In genomic region chr18:22349966-22350365, GRCh38 we compare ENCODE assay signal across 21 cellular contexts.
DNase-seq lines count a peak whose midpoint lies in the region; ATAC-seq and TF ChIP-seq lines count a peak whose summit lies in the region.
"Had no signal": no experiment of that assay in that cellular context is flagged by ENCODE, and none has a peak within 500 bp of the region (broad histone marks: within the 10 kb centered on the region; RNA-seq: fewer than 3 reads in every experiment).

No MANE protein-coding gene starts in this region.

- H3K36me3 ChIP-seq in CD8-positive, alpha-beta T cell (ENCODE audit: insufficient read depth, low read length): no peaks in the 10 kb centered on the region
- H3K36me3 ChIP-seq in GM23338 (ENCODE audit: insufficient read depth) (no peaks in the 10 kb centered on the region), fibroblast of lung (ENCODE audit: control insufficient read depth, insufficient read depth, low read length) (no peaks in the 10 kb centered on the region), ovary (no peaks in the 10 kb centered on the region)
- H3K36me3 ChIP-seq: MG63 had no signal

- H3K36me3 Mint-ChIP-seq in CD8-positive, alpha-beta T cell: peaks cover 16% of the 10 kb centered on the region
- H3K36me3 Mint-ChIP-seq in GM23338 (ENCODE audit: low read depth): no peaks in the 10 kb centered on the region
- H3K36me3 Mint-ChIP-seq: stimulated activated naive B cell treated with anti-CD40 and anti-IgM and Interleukin-4, amounts not matched to agents 10 μg/mL and 1 μg/mL and 100 μg/mL, for 72 hours had no signal

- H3K27ac ChIP-seq in CD8-positive, alpha-beta T cell (ENCODE audit: low read depth, low read length): no peak overlapping the region
- H3K27ac ChIP-seq in GM23338 (ENCODE audit: low read depth) (no peak overlapping the region), fibroblast of lung (ENCODE audit: insufficient read depth, low read length) (no peak overlapping the region), ovary (peak overlapping the region; percentile 26 to 89)
- H3K27ac ChIP-seq: epithelial cell of prostate, HL-60 had no signal

- intact Hi-C loops in CD8-positive, alpha-beta T cell (cut with DNase I, micrococcal nuclease): loop anchor here in 1 of 2 experiments (10.0 kb wide), 1 partner anchor 115 kb away; no protein-coding TSS in a partner anchor
- intact Hi-C loops in ovary (cut with DNase I): loop anchor here (2.0 to 10.0 kb wide), 10 partner anchors 85 to 207 kb away; no protein-coding TSS in a partner anchor

- H3K9me2 ChIP-seq in GM23338 (ENCODE audit: insufficient read depth): no peaks in the 10 kb centered on the region

- peaks cover 7% of the 10 kb centered on the region for H3K27me3 Mint-ChIP-seq in CD8-positive, alpha-beta T cell (ENCODE audit: low read depth)
- peaks cover 71% of the 10 kb centered on the region for H3K27me3 Mint-ChIP-seq in GM23338 (ENCODE audit: insufficient read depth, low read depth, poor library complexity)

- POLR2A ChIA-PET in CD8-positive, alpha-beta T cell (lab: Charles Lee): interaction anchor here (0.7 kb wide), 1 partner anchor 30 kb away, joined by 3 read pairs; no protein-coding TSS in a partner anchor

- H3F3A ChIP-seq in GM23338 (replicated peaks; ENCODE audit: low read depth): peaks cover 7% of the 10 kb centered on the region

- H3K4me3 ChIP-seq in CD8-positive, alpha-beta T cell (ENCODE audit: low read depth, low read length): no peak overlapping the region
- no peak overlapping the region for H3K4me3 ChIP-seq in GM23338
- no peak overlapping the region for H3K4me3 ChIP-seq in fibroblast of lung (replicated peaks in 1 of 4; ENCODE audit: control extremely low read depth in 1 of 4, insufficient read depth in 1 of 4, low read depth in 3 of 4, low read length in 4 of 4)
- H3K4me3 ChIP-seq in ovary: peak overlapping the region; percentile 66
- H3K4me3 ChIP-seq: MG63 had no signal

- 34 to 47% (median 39%) methylated on average over 8 of the region's 8 CpGs for WGBS in ovary, 3 donors

- TF ChIP-seq CTCF in CD8-positive, alpha-beta T cell (IDR thresholded peaks at IDR 0.05): no peak
- no peak for TF ChIP-seq CTCF in GM23338 (conservative IDR thresholded peaks at IDR 0.05; ENCODE audit: low read depth in 2 of 2)
- no peak for TF ChIP-seq CTCF in fibroblast of lung (conservative IDR thresholded peaks at IDR 0.05 in 1 of 2, IDR thresholded peaks at IDR 0.05 in 1 of 2; ENCODE audit: low read depth in 1 of 2, low read length in 2 of 2)
- no peak for TF ChIP-seq CTCF in ovary (IDR thresholded peaks at IDR 0.05)

- H3K4me3 Mint-ChIP-seq in CD8-positive, alpha-beta T cell: peak overlapping the region; percentile 89
- H3K4me3 Mint-ChIP-seq in GM23338: peak overlapping the region; percentile 79; the same call in 2 of the 3 replicates
- H3K4me3 Mint-ChIP-seq: activated CD4-positive, alpha-beta T cell treated with anti-CD3 and anti-CD28 coated beads, Interleukin-2, amount 10 ng/mL, durations not matched to agents 24 days and 14 days; dendritic cell treated with granulocyte-macrophage colony-stimulating factor and Interleukin-4, amounts not matched to agents 40 ng/mL and 50 ng/mL, for 4 days; memory B cell; stimulated activated naive B cell treated with anti-CD40 and anti-IgM and Interleukin-4, amounts not matched to agents 10 μg/mL and 1 μg/mL and 100 μg/mL, for 72 hours had no signal

- no peaks in the 10 kb centered on the region for H3K9me3 Mint-ChIP-seq in CD8-positive, alpha-beta T cell
- H3K9me3 Mint-ChIP-seq in GM23338: no peaks in the 10 kb centered on the region
- H3K9me3 Mint-ChIP-seq: dendritic cell treated with granulocyte-macrophage colony-stimulating factor and Interleukin-4, amounts not matched to agents 40 ng/mL and 50 ng/mL, for 4 days; neural crest cell had no signal

- H3K9me3 ChIP-seq in CD8-positive, alpha-beta T cell (ENCODE audit: low read length): no peaks in the 10 kb centered on the region
- H3K9me3 ChIP-seq in fibroblast of lung (ENCODE audit: control insufficient read depth, insufficient read depth, low read depth, low read length) (no peaks in the 10 kb centered on the region), ovary (no peaks in the 10 kb centered on the region)
- H3K9me3 ChIP-seq: MG63 had no signal

- peaks cover 26% of the 10 kb centered on the region for H4K20me1 ChIP-seq in GM23338 (replicated peaks; ENCODE audit: insufficient read depth)
- H4K20me1 ChIP-seq in fibroblast of lung (ENCODE audit: control insufficient read depth, extremely low read depth, insufficient read depth, low read length): no peaks in the 10 kb centered on the region

- H3K9ac ChIP-seq in fibroblast of lung (ENCODE audit: insufficient read depth, low read length): no peak overlapping the region

- no peak for TF ChIP-seq EP300 in ovary (IDR thresholded peaks at IDR 0.05)

- H3K27ac Mint-ChIP-seq in CD8-positive, alpha-beta T cell: peak overlapping the region; percentile 96
- H3K27ac Mint-ChIP-seq in GM23338: no peak overlapping the region
- H3K27ac Mint-ChIP-seq: activated CD4-positive, alpha-beta T cell treated with anti-CD3 and anti-CD28 coated beads, Interleukin-2, amount 10 ng/mL, durations not matched to agents 24 days and 14 days; dendritic cell treated with granulocyte-macrophage colony-stimulating factor and Interleukin-4, amounts not matched to agents 40 ng/mL and 50 ng/mL, for 4 days; memory B cell; stimulated activated naive B cell treated with anti-CD40 and anti-IgM and Interleukin-4, amounts not matched to agents 10 μg/mL and 1 μg/mL and 100 μg/mL, for 72 hours had no signal

- no peak for DNase-seq in CD8-positive, alpha-beta T cell
- DNase-seq in GM23338 (ENCODE audit: low spot score) (no peak), fibroblast of lung (ENCODE audit: low read depth in 2 of 2) (peak; percentile 17 to 50), ovary (no peak)
- DNase-seq in activated effector memory CD4-positive, alpha-beta T cell treated with Interleukin-2 at 50 U/mL for 16 hours: no peak
- DNase-seq: activated CD4-positive, alpha-beta T cell treated with anti-CD3 and anti-CD28 coated beads, Interleukin-2, amount 10 ng/mL, durations not matched to agents 24 days and 14 days; activated naive CD4-positive, alpha-beta T cell; IMR-90; MG63; NCI-H1694; NK-92 treated with Interleukin-12 subunit alpha and Interleukin-12 subunit beta, amount 100 ng/mL, for 24 hours; stimulated activated CD4-positive, alpha-beta T cell treated with anti-CD3 and anti-CD28 coated beads, Interleukin-15, amount 100 ng/mL, for 24 hours; stimulated activated naive B cell treated with anti-CD40 and anti-IgM and Interleukin-4, amounts not matched to agents 10 μg/mL and 1 μg/mL and 100 μg/mL, for 72 hours had no signal

- no peak for ATAC-seq in CD8-positive, alpha-beta T cell
- ATAC-seq in GM23338 (no peak), GM18511 (IDR thresholded peaks at IDR 0.05; ENCODE audit: unreplicated experiment) (no peak), GM21723 (IDR thresholded peaks at IDR 0.05; ENCODE audit: unreplicated experiment) (no peak)
- ATAC-seq: HCT116; stimulated activated naive B cell treated with anti-CD40 and anti-IgM and Interleukin-4, amounts not matched to agents 10 μg/mL and 1 μg/mL and 100 μg/mL, for 72 hours had no signal

- H3K27me3 ChIP-seq in CD8-positive, alpha-beta T cell (ENCODE audit: insufficient read depth, low read length): no peaks in the 10 kb centered on the region
- H3K27me3 ChIP-seq in GM23338 (ENCODE audit: insufficient read depth) (peaks cover 86% of the 10 kb centered on the region), fibroblast of lung (ENCODE audit: control insufficient read depth, insufficient read depth, low read length) (peaks cover 4% of the 10 kb centered on the region), ovary (no peaks in the 10 kb centered on the region)
- H3K27me3 ChIP-seq: MG63 had no signal

- H3K79me2 ChIP-seq in GM23338 (replicated peaks; ENCODE audit: insufficient read depth): no peaks in the 10 kb centered on the region
- H3K79me2 ChIP-seq in fibroblast of lung (ENCODE audit: control insufficient read depth, insufficient read depth, low read length): no peaks in the 10 kb centered on the region

- H3K4me2 ChIP-seq in GM23338: no peak overlapping the region
- no peak overlapping the region for H3K4me2 ChIP-seq in fibroblast of lung (ENCODE audit: extremely low read depth, insufficient read depth, low read length)

- peaks cover 38% of the 10 kb centered on the region for H3K4me1 Mint-ChIP-seq in CD8-positive, alpha-beta T cell (ENCODE audit: low read depth)
- H3K4me1 Mint-ChIP-seq in GM23338: peaks cover 36% of the 10 kb centered on the region
- H3K4me1 Mint-ChIP-seq: memory B cell had no signal

- peaks cover 29% of the 10 kb centered on the region for H3K4me1 ChIP-seq in CD8-positive, alpha-beta T cell (ENCODE audit: insufficient read depth, low read length)
- H3K4me1 ChIP-seq in GM23338 (ENCODE audit: insufficient read depth) (peaks cover 22% of the 10 kb centered on the region), fibroblast of lung (ENCODE audit: control insufficient read depth, extremely low read depth, insufficient read depth, low read length) (peaks cover 3% of the 10 kb centered on the region), ovary (ENCODE audit: insufficient read depth) (peaks cover 14% of the 10 kb centered on the region)

- no peak overlapping the region for H2AFZ ChIP-seq in GM23338
- no peak overlapping the region for H2AFZ ChIP-seq in fibroblast of lung (ENCODE audit: low read length)

- no peak for TF ChIP-seq POLR2A in ovary (IDR thresholded peaks at IDR 0.05)

- CTCF ChIA-PET in CD8-positive, alpha-beta T cell (lab: Charles Lee): no interaction called here

Comparison
In these comparisons a context has a peak if more than half of its experiments do, and no peak if none do; other contexts are left out.
1. DNase-seq: peak in fibroblast of lung (2 of 2); none in CD8-positive, alpha-beta T cell (0 of 7), GM23338 (single experiment), ovary (0 of 5) and activated effector memory CD4-positive, alpha-beta T cell treated with Interleukin-2 at 50 U/mL for 16 hours (single experiment).
2. H3K27ac ChIP-seq: peak in ovary (2 of 2); none in CD8-positive, alpha-beta T cell (single experiment), GM23338 (single experiment) and fibroblast of lung (single experiment).